Comparison of ENCODE assay signal across 8 cellular contexts in the genomic region with DNA sequence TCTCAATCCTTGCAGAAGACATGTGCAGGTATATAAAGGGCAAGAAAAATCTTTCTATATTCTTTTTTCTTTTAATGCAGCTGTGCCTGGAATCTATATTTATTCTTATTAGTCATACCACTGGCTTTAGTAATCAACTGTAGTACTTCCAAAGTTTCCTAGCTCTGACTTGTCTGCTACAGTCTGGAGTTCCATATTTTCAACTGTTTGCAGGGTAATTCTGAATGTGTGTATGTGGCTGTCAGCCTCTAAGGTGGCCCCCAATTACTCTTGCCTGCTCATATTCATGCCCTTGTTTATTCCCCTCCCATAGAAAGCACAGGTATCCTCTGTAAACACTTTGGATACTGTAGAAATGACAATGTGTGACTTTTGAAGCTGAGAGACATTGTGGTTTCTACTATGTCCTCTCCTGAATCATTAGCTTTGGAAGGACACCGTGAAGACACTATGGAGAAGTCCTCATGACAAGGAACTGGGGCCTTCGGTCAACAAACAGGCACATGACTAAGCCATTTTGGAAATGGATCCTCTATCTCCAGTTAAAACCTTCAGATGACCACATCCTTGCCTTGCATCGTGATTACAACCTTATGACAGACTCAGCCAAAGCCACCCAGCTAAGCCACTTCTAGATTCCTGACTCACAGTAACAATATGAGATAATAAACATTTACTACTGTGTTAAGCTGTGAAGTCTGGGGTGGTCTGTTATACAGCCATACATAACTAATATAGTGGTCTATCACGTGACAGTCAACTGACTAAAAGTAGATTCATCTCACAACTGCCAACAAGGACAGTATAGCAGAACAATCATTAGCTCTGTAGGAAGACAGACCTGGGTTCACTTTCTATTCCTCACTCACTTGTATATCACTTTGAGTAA. TPM values are rescaled to one million over a fixed set of nuclear protein-coding genes. Genes with fewer than 3 reads are reported as not detected.
DNase-seq lines count a peak whose midpoint lies in the region; ATAC-seq and TF ChIP-seq lines count a peak whose summit lies in the region.

No MANE protein-coding gene starts in this region.

- TF ChIP-seq CTCF in CD14-positive monocyte (IDR thresholded peaks at IDR 0.05) (no peak), Calu3 (IDR thresholded peaks at IDR 0.05; ENCODE audit: unreplicated experiment) (no peak)

- H3K4me1 Mint-ChIP-seq in CD14-positive monocyte (no peaks in the 10 kb centered on the region), Calu3 (ENCODE audit: low read depth, unreplicated experiment) (no peaks in the 10 kb centered on the region)

- H3K27me3 Mint-ChIP-seq in CD14-positive monocyte (ENCODE audit: low read depth in 3 of 3) (peaks cover 0 to 2% (median 0%) of the 10 kb centered on the region in 3 donors), Calu3 (ENCODE audit: unreplicated experiment) (no peaks in the 10 kb centered on the region)

- H3K27ac Mint-ChIP-seq in CD14-positive monocyte (peak overlapping the region in 5 of 7 donors; percentile 36 to 73 (median 51)), Calu3 (ENCODE audit: unreplicated experiment) (no peak overlapping the region)

- DNase-seq in CD14-positive monocyte (ENCODE audit: low spot score) (no peak), erythroblast (lab: John Stamatoyannopoulos, UW) (peak; percentile 65 to 67), DMS53 treated with DMSO at 0.1 percent for 48 hours (lab: John Stamatoyannopoulos, UW; ENCODE audit: unreplicated experiment) (no peak), dermis blood vessel endothelial cell (no peak), Calu3 (no peak)

- TF ChIP-seq POLR2A in erythroblast (IDR thresholded peaks at IDR 0.05; ENCODE audit: low read length), result no peak

- ATAC-seq in GM19463 (IDR thresholded peaks at IDR 0.05; ENCODE audit: unreplicated experiment) (peak; percentile 90), HG03520 (IDR thresholded peaks at IDR 0.05; ENCODE audit: unreplicated experiment) (peak; percentile 67), HG02884 (IDR thresholded peaks at IDR 0.05; ENCODE audit: unreplicated experiment) (no peak)

- H3K36me3 Mint-ChIP-seq in CD14-positive monocyte (peaks cover 77 to 89% of the 10 kb centered on the region in 2 donors), Calu3 (ENCODE audit: insufficient read depth, unreplicated experiment) (peaks cover 15% of the 10 kb centered on the region)

- H3K4me3 Mint-ChIP-seq in CD14-positive monocyte, result no peak overlapping the region
- H3K4me3 Mint-ChIP-seq in Calu3 (ENCODE audit: low read depth, unreplicated experiment), result no peak overlapping the region

- intact Hi-C loops in CD14-positive monocyte (cut with micrococcal nuclease) (loop anchor here in 1 of 2 donors (10.0 kb wide), 1 partner anchor 60 kb away; no protein-coding TSS in a partner anchor), Calu3 (cut with micrococcal nuclease; ENCODE audit: unreplicated experiment) (no loop called here)

- H3K9me3 Mint-ChIP-seq in CD14-positive monocyte, result no peaks in the 10 kb centered on the region
- no peaks in the 10 kb centered on the region for H3K9me3 Mint-ChIP-seq in Calu3 (ENCODE audit: low read depth, unreplicated experiment)

- CTCF ChIA-PET in Calu3 (lab: Charles Lee), result interaction anchor here (0.5 kb wide), 1 partner anchor 140 kb away, joined by 8 read pairs; no protein-coding TSS in a partner anchor

- BruUV-seq in Calu3 (replicated peaks; lab: Mats Ljungman, UMichigan), result no TSS peak

RNA-seq across cellular contexts. Expression of a gene that starts 49.5 kb away (rescaled TPM):
- 10 to 100 TPM; 29.1 to 42.3 TPM for polyA plus RNA-seq in CD14-positive monocyte
- 47.6 and 59.6 TPM in 2 replicates for total RNA-seq in dermis blood vessel endothelial cell
- 24.6 and 25.7 TPM in 2 replicates for total RNA-seq in Calu3 (2022)

Comparison
In these comparisons a context has a peak if more than half of its experiments do, and no peak if none do; other contexts are left out.
1. DNase-seq: peak in erythroblast (2 of 2); none in CD14-positive monocyte (single experiment), DMS53 treated with DMSO at 0.1 percent for 48 hours (single experiment), dermis blood vessel endothelial cell (single experiment) and Calu3 (single experiment).